In the genomic region with DNA sequence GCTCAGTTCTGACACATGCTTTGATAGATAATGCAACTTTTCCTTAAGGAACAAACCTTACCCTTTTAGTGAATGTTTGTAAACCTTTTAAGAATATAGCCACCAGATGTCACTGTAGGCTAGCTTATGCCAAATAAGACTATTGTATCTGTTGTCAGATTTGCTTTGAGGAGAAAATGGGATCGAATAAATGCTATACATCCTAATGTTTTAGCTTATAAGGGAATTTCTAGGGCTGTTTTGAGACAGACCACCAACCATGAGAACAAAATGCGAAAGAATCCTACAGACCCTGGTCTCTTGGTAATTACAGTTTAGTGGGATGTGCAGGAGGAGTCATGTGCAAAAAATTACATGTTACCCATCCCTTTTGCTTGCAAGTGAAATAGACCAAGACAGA, we compare ENCODE assay signal across 9 cellular contexts.
DNase-seq lines count a peak whose midpoint lies in the region; ATAC-seq and TF ChIP-seq lines count a peak whose summit lies in the region.
"Had no signal": no experiment of that assay in that cellular context is flagged by ENCODE, and none has a peak within 500 bp of the region (broad histone marks: within the 10 kb centered on the region; RNA-seq: fewer than 3 reads in every experiment).

No MANE protein-coding gene starts in this region.

- intact Hi-C loops in colonic mucosa (cut with DNase I), result loop anchor here (2.0 kb wide), 1 partner anchor 1432 kb away; no protein-coding TSS in a partner anchor

- no peak overlapping the region for H3K4me3 ChIP-seq in colonic mucosa
- no peak overlapping the region for H3K4me3 ChIP-seq in MG63

- H3K36me3 ChIP-seq in colonic mucosa (no peaks in the 10 kb centered on the region), MG63 (no peaks in the 10 kb centered on the region)

- no peak overlapping the region for H3K18ac ChIP-seq in H9 (ENCODE audit: insufficient read length, low read depth, low read length)

- no peak overlapping the region for H3K23ac ChIP-seq in H9 (ENCODE audit: insufficient read length, low read depth, low read length)

- peak; percentile 81 for DNase-seq in COR-L47 (lab: John Stamatoyannopoulos, UW)
- no peak for DNase-seq in H9
- peak; percentile 14 for DNase-seq in NCI-H526 treated with DMSO at 0.1 percent for 48 hours (lab: John Stamatoyannopoulos, UW)
- DNase-seq in colonic mucosa, result no peak
- DNase-seq in midbrain (lab: John Stamatoyannopoulos, UW), result peak; percentile 76
- DNase-seq in activated naive CD4-positive, alpha-beta T cell treated with anti-CD3 and anti-CD28 coated beads, Interleukin-2, amount 50 U/mL, for 72 hours (ENCODE audit: low spot score in 2 of 2), result no peak
- no peak for DNase-seq in MG63

- H3K4me3 Mint-ChIP-seq in H9, result no peak overlapping the region
- H3K4me3 Mint-ChIP-seq: memory B cell had no signal

- no peaks in the 10 kb centered on the region; the same call in 1 of the 2 replicates for H3K27me3 Mint-ChIP-seq in H9 (ENCODE audit: low read depth)
- H3K27me3 Mint-ChIP-seq: memory B cell had no signal

- no peak for ATAC-seq in activated naive CD4-positive, alpha-beta T cell treated with anti-CD3 and anti-CD28 coated beads, Interleukin-2, amount 50 U/mL, for 72 hours
- no peak for ATAC-seq in GM21423 (IDR thresholded peaks at IDR 0.05; ENCODE audit: unreplicated experiment)

- H3K4me1 ChIP-seq in H9 (ENCODE audit: insufficient read depth, low read length) (peaks cover 5% of the 10 kb centered on the region; the same call in 1 of the 2 replicates), colonic mucosa (no peaks in the 10 kb centered on the region)

- no peak overlapping the region for H4K91ac ChIP-seq in H9 (ENCODE audit: insufficient read length, low read depth, low read length)

- H2AFZ ChIP-seq in H9 (ENCODE audit: low read length), result peak overlapping the region; percentile 70

- no peaks in the 10 kb centered on the region for H3K27me3 ChIP-seq in H9 (ENCODE audit: insufficient read depth, low read length)
- H3K27me3 ChIP-seq in colonic mucosa, result no peaks in the 10 kb centered on the region
- 0 out of 2 replicates have a peak, but pooled peaks cover 3% of the 10 kb centered on the region for H3K27me3 ChIP-seq in MG63

- H3K27ac ChIP-seq in H9 (ENCODE audit: insufficient read length, low read depth, low read length) (no peak overlapping the region), colonic mucosa (no peak overlapping the region)

- no peaks in the 10 kb centered on the region for H3K9me3 Mint-ChIP-seq in H9
- no peaks in the 10 kb centered on the region for H3K9me3 Mint-ChIP-seq in activated naive CD4-positive, alpha-beta T cell treated with anti-CD3 and anti-CD28 coated beads, Interleukin-2, amount 50 U/mL, for 72 hours
- H3K9me3 Mint-ChIP-seq: memory B cell had no signal

- no peak overlapping the region for H3K4me2 ChIP-seq in H9 (ENCODE audit: insufficient read depth, insufficient read length, low read length)

- no peaks in the 10 kb centered on the region for H3K79me1 ChIP-seq in H9 (ENCODE audit: insufficient read depth, low read depth, low read length, poor library complexity, severe bottlenecking)

- no peak overlapping the region for H2BK120ac ChIP-seq in H9 (ENCODE audit: low read depth, low read length, poor library complexity, severe bottlenecking)

- H2AK5ac ChIP-seq in H9 (ENCODE audit: insufficient read length, low read length), result no peak overlapping the region

- H2BK20ac ChIP-seq in H9 (ENCODE audit: low read depth, low read length, poor library complexity, severe bottlenecking), result no peak overlapping the region

- peaks cover 22 to 23% of the 10 kb centered on the region in 2 experiments for H3K4me1 Mint-ChIP-seq in H9

- no peaks in the 10 kb centered on the region for H4K20me1 ChIP-seq in H9 (ENCODE audit: control insufficient read depth, insufficient read depth, insufficient read length)

- H2BK5ac ChIP-seq in H9 (ENCODE audit: insufficient read length, low read length), result no peak overlapping the region

- H4K5ac ChIP-seq in H9 (ENCODE audit: insufficient read length, low read depth, low read length), result no peak overlapping the region

- no peak overlapping the region for H3K4ac ChIP-seq in H9 (ENCODE audit: low read depth, low read length)

- H3K9ac ChIP-seq in H9 (ENCODE audit: extremely low read depth, insufficient read length, low read length), result no peak overlapping the region
- no peak overlapping the region for H3K9ac ChIP-seq in colonic mucosa (ENCODE audit: low read depth in 2 of 2, low read length in 2 of 2)

- H2BK15ac ChIP-seq in H9 (ENCODE audit: low read depth, low read length), result no peak overlapping the region

- no CpG with 5 or more reads among the region's 2 CpGs for WGBS in H9 (ENCODE audit: extremely low coverage, insufficient read length, low lambda C conversion rate)

- H3K56ac ChIP-seq in H9 (ENCODE audit: insufficient read length, low read depth, low read length), result no peak overlapping the region

- H3K9me3 ChIP-seq in H9 (ENCODE audit: control insufficient read depth, low read depth, low read length), result no peaks in the 10 kb centered on the region
- H3K9me3 ChIP-seq in colonic mucosa, result no peaks in the 10 kb centered on the region
- H3K9me3 ChIP-seq in MG63, result no peaks in the 10 kb centered on the region

- no peak overlapping the region for H4K8ac ChIP-seq in H9 (replicated peaks; ENCODE audit: insufficient read length, low read depth, low read length)

- no peak overlapping the region for H3K27ac Mint-ChIP-seq in H9
- H3K27ac Mint-ChIP-seq in activated naive CD4-positive, alpha-beta T cell treated with anti-CD3 and anti-CD28 coated beads, Interleukin-2, amount 50 U/mL, for 72 hours, result no peak overlapping the region
- H3K27ac Mint-ChIP-seq: memory B cell had no signal

- no peak overlapping the region for H3K14ac ChIP-seq in H9 (ENCODE audit: insufficient read depth, low read length)

- H3T11ph ChIP-seq in H9 (ENCODE audit: low read length), result no peak overlapping the region

- H3K36me3 Mint-ChIP-seq in H9 (ENCODE audit: insufficient read depth in 1 of 3, low read depth in 3 of 3), result no peaks in the 10 kb centered on the region
- no peaks in the 10 kb centered on the region for H3K36me3 Mint-ChIP-seq in activated naive CD4-positive, alpha-beta T cell treated with anti-CD3 and anti-CD28 coated beads, Interleukin-2, amount 50 U/mL, for 72 hours
- H3K36me3 Mint-ChIP-seq: memory B cell had no signal

- no peak overlapping the region for H2BK12ac ChIP-seq in H9 (ENCODE audit: insufficient read length, low read depth, low read length)

- H3K79me2 ChIP-seq in H9 (ENCODE audit: insufficient read depth, low read length), result no peaks in the 10 kb centered on the region

- TF ChIP-seq CTCF in H9 (conservative IDR thresholded peaks at IDR 0.05) (peak; percentile 74), colonic mucosa (IDR thresholded peaks at IDR 0.05) (peak; percentile 35)

- H3K23me2 ChIP-seq in H9 (ENCODE audit: insufficient read length, low read depth, low read length, poor library complexity, severe bottlenecking), result no peaks in the 10 kb centered on the region

Comparison
In these comparisons a context has a peak if more than half of its experiments do, and no peak if none do; other contexts are left out.
1. DNase-seq: peak in COR-L47 (single experiment), NCI-H526 treated with DMSO at 0.1 percent for 48 hours (single experiment) and midbrain (single experiment); none in H9 (single experiment), colonic mucosa (single experiment), activated naive CD4-positive, alpha-beta T cell treated with anti-CD3 and anti-CD28 coated beads, Interleukin-2, amount 50 U/mL, for 72 hours (0 of 2) and MG63 (single experiment).